10 cellular contexts compared by ENCODE assay signal in the genomic region with DNA sequence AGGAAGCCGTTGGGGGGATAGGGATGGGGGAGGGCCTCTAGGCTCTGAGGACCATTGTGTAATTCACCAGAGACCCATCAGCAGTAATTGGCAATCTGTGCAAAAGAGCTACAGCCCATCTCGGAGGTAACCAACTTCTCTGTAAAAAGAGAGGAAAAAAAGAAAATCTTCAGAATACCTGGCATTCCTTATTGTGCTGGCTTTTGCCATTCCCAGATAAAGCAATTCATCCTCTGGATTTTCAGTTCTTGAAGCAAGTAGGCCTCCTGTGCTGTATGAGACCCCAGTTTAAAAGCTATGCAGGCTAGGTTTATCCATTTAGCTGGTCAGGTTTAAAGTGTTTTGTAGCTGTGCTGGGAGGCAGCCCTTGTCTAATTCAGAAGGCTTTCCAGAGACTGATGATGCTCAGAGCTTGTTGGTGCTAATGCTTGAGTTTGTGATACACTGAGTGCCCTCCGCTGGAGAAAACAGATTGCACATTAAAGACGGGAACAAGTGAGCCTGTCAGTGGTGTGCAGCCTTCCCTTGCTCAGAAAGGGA. TPM values are rescaled to one million over a fixed set of nuclear protein-coding genes. Genes with fewer than 3 reads are reported as not detected.
A peak's percentile ranks its signal among the peaks of the same experiment; 100 is the strongest.
DNase-seq lines count a peak whose midpoint lies in the region; ATAC-seq and TF ChIP-seq lines count a peak whose summit lies in the region.
"Had no signal": no experiment of that assay in that cellular context is flagged by ENCODE, and none has a peak within 500 bp of the region (broad histone marks: within the 10 kb centered on the region; RNA-seq: fewer than 3 reads in every experiment).

A gene (minus strand): TSS at position 446 of the 540 bp plus-strand sequence.

- no peak within 1 kb of the TSS for H3K27ac Mint-ChIP-seq in effector memory CD8-positive, alpha-beta T cell

- H3K4me1 ChIP-seq in mesodermal cell (ENCODE audit: control insufficient read depth, insufficient read depth, low read length, poor library complexity, severe bottlenecking) = peaks cover 21% of the 10 kb centered on the region

- H3K4me3 ChIP-seq in dorsolateral prefrontal cortex (peak within 1 kb of the TSS; percentile 18 to 79 (median 59)), mesodermal cell (ENCODE audit: extremely low read depth, insufficient read depth, low read length, poor library complexity, severe bottlenecking) (peak within 1 kb of the TSS; percentile 22)
- H3K4me3 ChIP-seq: ovary, stomach had no signal

- TF ChIP-seq CTCF in dorsolateral prefrontal cortex (IDR thresholded peaks at IDR 0.05 in 54 of 56, conservative IDR thresholded peaks at IDR 0.05 in 2 of 56; ENCODE audit: low read depth in 1 of 56, partially characterized antibody in 56 of 56) = peak in 50 of 56 donors; percentile 13 to 65 (median 46)

- no peaks in the 10 kb centered on the region for H3K27me3 Mint-ChIP-seq in effector memory CD8-positive, alpha-beta T cell

- H3K4me3 Mint-ChIP-seq in effector memory CD8-positive, alpha-beta T cell = no peak within 1 kb of the TSS

- no peak for ATAC-seq in GM19351 (IDR thresholded peaks at IDR 0.05; ENCODE audit: unreplicated experiment)
- no peak for ATAC-seq in effector memory CD8-positive, alpha-beta T cell (replicated peaks)

- H3K27ac ChIP-seq in dorsolateral prefrontal cortex (peak within 1 kb of the TSS in 54 of 59 donors; percentile 31 to 91 (median 78)), mesodermal cell (ENCODE audit: low read depth, low read length, severe bottlenecking) (peak within 1 kb of the TSS; percentile 87)
- H3K27ac ChIP-seq: ovary, stomach had no signal

- H3K27me3 ChIP-seq in dorsolateral prefrontal cortex = no peaks in the 10 kb centered on the region
- H3K27me3 ChIP-seq: ovary had no signal

- H3K36me3 ChIP-seq in mesodermal cell (ENCODE audit: control insufficient read depth, insufficient read depth, low read length) = peaks cover 3% of the 10 kb centered on the region
- H3K36me3 ChIP-seq: ovary, stomach had no signal

- DNase-seq in ELF-1 (ENCODE audit: low read depth, low spot score) (peak; percentile 64), NCI-H345 treated with DMSO at 0.1 percent for 48 hours (lab: John Stamatoyannopoulos, UW; ENCODE audit: unreplicated experiment) (peak; percentile 1), dorsolateral prefrontal cortex (peak in 9 of 10 donors; percentile 11 to 82 (median 53)), SKM-1 (lab: John Stamatoyannopoulos, UW; ENCODE audit: unreplicated experiment) (no peak), 8988T (no peak)
- no peak for DNase-seq in effector memory CD8-positive, alpha-beta T cell
- DNase-seq: ovary, stomach had no signal

- WGBS in mesodermal cell (ENCODE audit: insufficient coverage in 2 of 2), 2 experiments = 7 to 9% methylated on average over 3 of the region's 4 CpGs

- H3K9me3 ChIP-seq in mesodermal cell (ENCODE audit: control insufficient read depth, low read length) = no peaks in the 10 kb centered on the region
- H3K9me3 ChIP-seq: ovary, stomach had no signal

- no peaks in the 10 kb centered on the region for H3K36me3 Mint-ChIP-seq in effector memory CD8-positive, alpha-beta T cell (ENCODE audit: insufficient read depth)

- intact Hi-C loops in dorsolateral prefrontal cortex (cut with DNase I) = loop anchor here in 1 of 2 donors (10.0 kb wide), 2 partner anchors 87 to 567 kb away; no protein-coding TSS in a partner anchor

- H3K4me1 Mint-ChIP-seq in effector memory CD8-positive, alpha-beta T cell (ENCODE audit: low read depth in 2 of 2) = no peaks in the 10 kb centered on the region

- peaks cover 6 to 16% of the 10 kb centered on the region in 2 donors for H3K9me3 Mint-ChIP-seq in effector memory CD8-positive, alpha-beta T cell

RNA-seq across cellular contexts. Expression of the gene that starts here (rescaled TPM):
- total RNA-seq in dorsolateral prefrontal cortex = 10 to 100 TPM; 18.4 to 87.4 (median 55.8) TPM
- polyA plus RNA-seq in mesodermal cell (2013, experiment 1 of 2) = 5.5 TPM
- 3.9 TPM for polyA plus RNA-seq in mesodermal cell (2013, experiment 2 of 2)

Comparison
In these comparisons a context has a peak if more than half of its experiments do, and no peak if none do; other contexts are left out.
1. DNase-seq: peak in ELF-1 (single experiment), NCI-H345 treated with DMSO at 0.1 percent for 48 hours (single experiment) and dorsolateral prefrontal cortex (9 of 10); none in SKM-1 (single experiment), effector memory CD8-positive, alpha-beta T cell (0 of 3) and 8988T (single experiment).